8 cellular contexts compared by ENCODE assay signal in genomic region chr12:53696285-53696654, GRCh38. TPM values are rescaled to one million over a fixed set of nuclear protein-coding genes. Genes with fewer than 3 reads are reported as not detected.
DNase-seq lines count a peak whose midpoint lies in the region; ATAC-seq and TF ChIP-seq lines count a peak whose summit lies in the region.

No MANE protein-coding gene starts in this region.

- H3K4me2 ChIP-seq in fibroblast of lung (ENCODE audit: extremely low read depth, insufficient read depth, low read length): no peak overlapping the region

- H3K4me3 ChIP-seq in fibroblast of lung (replicated peaks in 1 of 4; ENCODE audit: control extremely low read depth in 1 of 4, insufficient read depth in 1 of 4, low read depth in 3 of 4, low read length in 4 of 4) (peak overlapping the region in 1 of 4 experiments; percentile 30), mucosa of rectum (ENCODE audit: low read length in 2 of 2) (peak overlapping the region; percentile 58 to 68)

- CTCF ChIA-PET in GM10248 (lab: Yijun Ruan, JAX): interaction anchor here (0.6 to 19.1 kb wide), 4 partner anchors 12 to 153 kb away, joined by 3 to 434 read pairs (median 6); no protein-coding TSS in a partner anchor

- H3K27ac ChIP-seq in fibroblast of lung (ENCODE audit: insufficient read depth, low read length) (no peak overlapping the region), mucosa of rectum (ENCODE audit: low read depth in 2 of 2, low read length in 2 of 2) (no peak overlapping the region)

- H3K27me3 ChIP-seq in fibroblast of lung (ENCODE audit: control insufficient read depth, insufficient read depth, low read length) (peaks cover 19% of the 10 kb centered on the region), mucosa of rectum (ENCODE audit: control insufficient read depth in 2 of 2, insufficient read depth in 2 of 2, low read length in 2 of 2) (peaks cover 55 to 63% of the 10 kb centered on the region in 2 donors)

- H2AFZ ChIP-seq in fibroblast of lung (ENCODE audit: low read length): no peak overlapping the region

- DNase-seq in GM10248 (ENCODE audit: extremely low spot score): peak; percentile 77
- DNase-seq in NCI-H1092 (lab: John Stamatoyannopoulos, UW): peak; percentile 90
- DNase-seq in SW 1271 (lab: John Stamatoyannopoulos, UW): peak; percentile 21 to 58
- peak; percentile 83 to 86 for DNase-seq in fibroblast of lung (ENCODE audit: low read depth in 2 of 2)
- DNase-seq in GF-D8 (lab: John Stamatoyannopoulos, UW): no peak

- H3K9ac ChIP-seq in fibroblast of lung (ENCODE audit: insufficient read depth, low read length) (no peak overlapping the region), mucosa of rectum (ENCODE audit: low read depth in 1 of 2, low read length in 2 of 2) (peak overlapping the region in 1 of 2 donors; percentile 45)

- H3K9me3 ChIP-seq in fibroblast of lung (ENCODE audit: control insufficient read depth, insufficient read depth, low read depth, low read length) (no peaks in the 10 kb centered on the region), mucosa of rectum (ENCODE audit: control insufficient read depth in 2 of 2, low read length in 2 of 2) (no peaks in the 10 kb centered on the region)

- ATAC-seq in HG02884 (IDR thresholded peaks at IDR 0.05; ENCODE audit: unreplicated experiment) (no peak), GM21786 (IDR thresholded peaks at IDR 0.05; ENCODE audit: unreplicated experiment) (no peak)

- H4K20me1 ChIP-seq in fibroblast of lung (ENCODE audit: control insufficient read depth, extremely low read depth, insufficient read depth, low read length): no peaks in the 10 kb centered on the region

- no peaks in the 10 kb centered on the region for H3K79me2 ChIP-seq in fibroblast of lung (ENCODE audit: control insufficient read depth, insufficient read depth, low read length)

- peaks cover 5% of the 10 kb centered on the region for H3K4me1 ChIP-seq in fibroblast of lung (ENCODE audit: control insufficient read depth, extremely low read depth, insufficient read depth, low read length)
- H3K4me1 ChIP-seq in mucosa of rectum (ENCODE audit: control insufficient read depth in 2 of 2, insufficient read depth in 2 of 2, low read length in 2 of 2): peaks cover 6 to 10% of the 10 kb centered on the region in 2 donors

- H3K36me3 ChIP-seq in fibroblast of lung (ENCODE audit: control insufficient read depth, insufficient read depth, low read length) (no peaks in the 10 kb centered on the region), mucosa of rectum (ENCODE audit: control insufficient read depth in 2 of 2, insufficient read depth in 2 of 2, low read length in 2 of 2) (no peaks in the 10 kb centered on the region)

- no peak for TF ChIP-seq CTCF in GM10248 (IDR thresholded peaks at IDR 0.05; ENCODE audit: control extremely low read depth, extremely low read depth, low read depth, missing control alignments)
- TF ChIP-seq CTCF in fibroblast of lung (conservative IDR thresholded peaks at IDR 0.05 in 1 of 2, IDR thresholded peaks at IDR 0.05 in 1 of 2; ENCODE audit: low read depth in 1 of 2, low read length in 2 of 2): no peak

- POLR2A ChIA-PET in GM10248 (lab: Yijun Ruan, JAX): no interaction called here

RNA-seq across cellular contexts. Expression of gene ATP5MC2, which starts 20.4 kb away (rescaled TPM):
- 148 and 169 TPM in 2 replicates for total RNA-seq in fibroblast of lung
- polyA plus RNA-seq in fibroblast of lung: 232 and 372 TPM in 2 replicates
- 362 and 517 TPM in 2 replicates for polyA plus RNA-seq in fibroblast of lung (2012)
- polyA minus RNA-seq in fibroblast of lung (ENCODE audit: low replicate concordance): 884 and 1,264 TPM in 2 replicates

RNA-seq across cellular contexts. Expression of gene CALCOCO1, which starts 31.0 kb away (rescaled TPM):
- total RNA-seq in fibroblast of lung: 116 and 118 TPM in 2 replicates
- polyA plus RNA-seq in fibroblast of lung: 74.6 and 125 TPM in 2 replicates
- polyA plus RNA-seq in fibroblast of lung (2012): 61.5 and 104 TPM in 2 replicates
- 151 and 292 TPM in 2 replicates for polyA minus RNA-seq in fibroblast of lung (ENCODE audit: low replicate concordance)

RNA-seq across cellular contexts. Expression of gene CISTR, which starts 55.5 kb away (rescaled TPM):
- total RNA-seq in fibroblast of lung: not detected in 2 replicates
- polyA plus RNA-seq in fibroblast of lung: not detected in 2 replicates
- polyA plus RNA-seq in fibroblast of lung (2012): not detected in 2 replicates
- polyA minus RNA-seq in fibroblast of lung (ENCODE audit: low replicate concordance): not detected in 2 replicates
